In genomic region chr7:20158684-20159083, GRCh38 we compare ENCODE assay signal across 10 cellular contexts. TPM values are rescaled to one million over a fixed set of nuclear protein-coding genes. Genes with fewer than 3 reads are reported as not detected.
DNase-seq lines count a peak whose midpoint lies in the region; ATAC-seq and TF ChIP-seq lines count a peak whose summit lies in the region.
"Had no signal": no experiment of that assay in that cellular context is flagged by ENCODE, and none has a peak within 500 bp of the region (broad histone marks: within the 10 kb centered on the region; RNA-seq: fewer than 3 reads in every experiment).

No MANE protein-coding gene starts in this region.

- H3K4me1 ChIP-seq in HCT116 (ENCODE audit: control insufficient read depth in 1 of 2, insufficient read depth in 2 of 2, low read length in 2 of 2) = no peaks in the 10 kb centered on the region
- peaks cover 15% of the 10 kb centered on the region for H3K4me1 ChIP-seq in adipocyte (ENCODE audit: control insufficient read depth, insufficient read depth, low read length)

- no peaks in the 10 kb centered on the region for H3K9me3 ChIP-seq in HCT116 (ENCODE audit: control insufficient read depth in 1 of 2, insufficient read depth in 1 of 2, low read depth in 1 of 2, low read length in 2 of 2)
- H3K9me3 ChIP-seq in adipocyte (ENCODE audit: control insufficient read depth, low read length) = no peaks in the 10 kb centered on the region

- CTCF ChIA-PET in HCT116 (lab: Charles Lee) = interaction anchor here (0.6 kb wide), 1 partner anchor 176 kb away, joined by 4 read pairs; no protein-coding TSS in a partner anchor

- H3K27ac ChIP-seq in HCT116 (ENCODE audit: low read depth, low read length) = no peak overlapping the region

- TF ChIP-seq POLR2A in HCT116 (IDR thresholded peaks at IDR 0.05; ENCODE audit: borderline replicate concordance, extremely low read depth, insufficient read depth, insufficient read length) = no peak

- 0 out of 6 replicates have a peak, but pooled peaks of 1 of the 3 experiments have one; percentile 12 for TF ChIP-seq CTCF in HCT116 (IDR thresholded peaks at IDR 0.05 in 2 of 3, conservative IDR thresholded peaks at IDR 0.05 in 1 of 3; ENCODE audit: borderline replicate concordance in 1 of 3, insufficient read depth in 1 of 3, low read depth in 2 of 3, low read length in 2 of 3)

- H3K27me3 ChIP-seq in HCT116 (ENCODE audit: insufficient read depth, low read length) = no peaks in the 10 kb centered on the region
- H3K27me3 ChIP-seq in adipocyte (replicated peaks; ENCODE audit: control insufficient read depth, insufficient read depth, low read length) = no peaks in the 10 kb centered on the region

- H3K36me3 ChIP-seq in HCT116 (ENCODE audit: control insufficient read depth in 1 of 2, insufficient read depth in 2 of 2, low read length in 2 of 2) (no peaks in the 10 kb centered on the region), adipocyte (ENCODE audit: control insufficient read depth, insufficient read depth, low read length, severe bottlenecking) (no peaks in the 10 kb centered on the region)

- intact Hi-C loops in HCT116 (cut with micrococcal nuclease) (no loop called here), left colon (cut with DNase I, micrococcal nuclease) (no loop called here)

- ATAC-seq in HCT116 (no peak), left colon (peak; percentile 82), GM21786 (IDR thresholded peaks at IDR 0.05; ENCODE audit: unreplicated experiment) (no peak), HG03342 (IDR thresholded peaks at IDR 0.05; ENCODE audit: unreplicated experiment) (no peak)

- no peaks in the 10 kb centered on the region for H3K9me2 ChIP-seq in HCT116 (ENCODE audit: insufficient read depth)

- H3K4me3 ChIP-seq in HCT116 (replicated peaks in 1 of 2; ENCODE audit: low read depth in 1 of 2, low read length in 2 of 2) (no peak overlapping the region), adipocyte (ENCODE audit: low read length) (no peak overlapping the region)

- no peaks in the 10 kb centered on the region for H3K79me2 ChIP-seq in HCT116 (ENCODE audit: insufficient read depth, low read length)

- H2AFZ ChIP-seq in HCT116 (ENCODE audit: low read depth, low read length, poor library complexity, severe bottlenecking) = no peak overlapping the region

- RAD21 ChIA-PET in HCT116 (lab: Charles Lee; ENCODE audit: low non-redundant PET in 1 of 2, low total read pairs in 2 of 2, uncharacterized antibody in 2 of 2, unreplicated experiment in 2 of 2) = no interaction called here

- no peaks in the 10 kb centered on the region for H4K20me1 ChIP-seq in HCT116 (ENCODE audit: insufficient read depth)

- TF ChIP-seq RAD21 in HCT116 (IDR thresholded peaks at IDR 0.05; ENCODE audit: low read depth) = peak; percentile 26; the same call in 1 of the 2 replicates

- H3K4me2 ChIP-seq in HCT116 (ENCODE audit: low read length) = no peak overlapping the region

- no peak overlapping the region for H3K9ac ChIP-seq in HCT116 (ENCODE audit: low read length)
- H3K9ac ChIP-seq in adipocyte (ENCODE audit: low read length) = no peak overlapping the region

- DNase-seq in DMS153 (lab: John Stamatoyannopoulos, UW) (peak; percentile 50), HCT116 (ENCODE audit: low read depth, low spot score) (no peak), adipocyte (ENCODE audit: low read depth) (peak; percentile 55), left colon (no peak), SHP77 (lab: John Stamatoyannopoulos, UW) (no peak), COR-L47 (lab: John Stamatoyannopoulos, UW) (no peak)
- DNase-seq: activated CD8-positive, alpha-beta memory T cell treated with anti-CD3 and anti-CD28 coated beads for 24 hours; NCI-H510A had no signal

- TSS peak; percentile 52 for BruUV-seq in HCT116 (replicated peaks; lab: Mats Ljungman, UMichigan)

- POLR2A ChIA-PET in HCT116 (lab: Charles Lee) = no interaction called here

TF ChIP-seq in HCT116, 20 proteins besides CTCF, POLR2A, EP300 and RAD21:
- TF ChIP-seq SRF (IDR thresholded peaks at IDR 0.05; ENCODE audit: low read depth) (no peak), CBX3 (IDR thresholded peaks at IDR 0.05; ENCODE audit: low read depth) (no peak), ATF3 (IDR thresholded peaks at IDR 0.05) (no peak), ZFX (IDR thresholded peaks at IDR 0.05) (no peak), YY1 (IDR thresholded peaks at IDR 0.05; ENCODE audit: extremely low read depth, insufficient replicate concordance, low read depth, low read length) (no peak), MAX (IDR thresholded peaks at IDR 0.05) (no peak)
- TF ChIP-seq, protein P1, sequence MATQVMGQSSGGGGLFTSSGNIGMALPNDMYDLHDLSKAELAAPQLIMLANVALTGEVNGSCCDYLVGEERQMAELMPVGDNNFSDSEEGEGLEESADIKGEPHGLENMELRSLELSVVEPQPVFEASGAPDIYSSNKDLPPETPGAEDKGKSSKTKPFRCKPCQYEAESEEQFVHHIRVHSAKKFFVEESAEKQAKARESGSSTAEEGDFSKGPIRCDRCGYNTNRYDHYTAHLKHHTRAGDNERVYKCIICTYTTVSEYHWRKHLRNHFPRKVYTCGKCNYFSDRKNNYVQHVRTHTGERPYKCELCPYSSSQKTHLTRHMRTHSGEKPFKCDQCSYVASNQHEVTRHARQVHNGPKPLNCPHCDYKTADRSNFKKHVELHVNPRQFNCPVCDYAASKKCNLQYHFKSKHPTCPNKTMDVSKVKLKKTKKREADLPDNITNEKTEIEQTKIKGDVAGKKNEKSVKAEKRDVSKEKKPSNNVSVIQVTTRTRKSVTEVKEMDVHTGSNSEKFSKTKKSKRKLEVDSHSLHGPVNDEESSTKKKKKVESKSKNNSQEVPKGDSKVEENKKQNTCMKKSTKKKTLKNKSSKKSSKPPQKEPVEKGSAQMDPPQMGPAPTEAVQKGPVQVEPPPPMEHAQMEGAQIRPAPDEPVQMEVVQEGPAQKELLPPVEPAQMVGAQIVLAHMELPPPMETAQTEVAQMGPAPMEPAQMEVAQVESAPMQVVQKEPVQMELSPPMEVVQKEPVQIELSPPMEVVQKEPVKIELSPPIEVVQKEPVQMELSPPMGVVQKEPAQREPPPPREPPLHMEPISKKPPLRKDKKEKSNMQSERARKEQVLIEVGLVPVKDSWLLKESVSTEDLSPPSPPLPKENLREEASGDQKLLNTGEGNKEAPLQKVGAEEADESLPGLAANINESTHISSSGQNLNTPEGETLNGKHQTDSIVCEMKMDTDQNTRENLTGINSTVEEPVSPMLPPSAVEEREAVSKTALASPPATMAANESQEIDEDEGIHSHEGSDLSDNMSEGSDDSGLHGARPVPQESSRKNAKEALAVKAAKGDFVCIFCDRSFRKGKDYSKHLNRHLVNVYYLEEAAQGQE (IDR thresholded peaks at IDR 0.05; ENCODE audit: low read depth) = no peak
TF ChIP-seq in HCT116: peak in this region for 0.

RNA-seq across cellular contexts. Expression of gene MACC1, which starts 58.5 kb away (rescaled TPM):
- total RNA-seq in HCT116 (2021; ENCODE audit: unreplicated experiment) = 9.8 TPM
- 3.8 and 3.9 TPM in 2 replicates for polyA plus RNA-seq in HCT116 (2012)
- 1 to 10 TPM; 8.9 to 9.7 TPM for total RNA-seq in left colon

Comparison
In these comparisons a context has a peak if more than half of its experiments do, and no peak if none do; other contexts are left out.
1. DNase-seq: peak in DMS153 (single experiment) and adipocyte (single experiment); none in HCT116 (single experiment), left colon (0 of 2), SHP77 (0 of 2) and COR-L47 (single experiment).